1 cellular context compared by ENCODE assay signal in genomic region chr11:73866586-73866996, GRCh38.
TF ChIP-seq lines count a peak whose summit lies in the region.

No MANE protein-coding gene starts in this region.

TF ChIP-seq in GM23338, 12 proteins besides CTCF, POLR2A, EP300 and RAD21 (continued from another document):
- TF ChIP-seq REST (IDR thresholded peaks at IDR 0.05; ENCODE audit: unreplicated experiment) (no peak), ZNF462 (CRISPR knock-in tag; IDR thresholded peaks at IDR 0.05) (no peak), CREB1 (CRISPR knock-in tag; IDR thresholded peaks at IDR 0.05; ENCODE audit: low read depth) (no peak), POLR2AphosphoS5 (IDR thresholded peaks at IDR 0.05; ENCODE audit: low read depth) (no peak), ZNF331 (CRISPR knock-in tag; IDR thresholded peaks at IDR 0.05; ENCODE audit: low read depth) (no peak), EZH2 (IDR thresholded peaks at IDR 0.05; ENCODE audit: low read depth, unreplicated experiment) (no peak), STAT1 (IDR thresholded peaks at IDR 0.05; ENCODE audit: unreplicated experiment) (no peak)
TF ChIP-seq in GM23338: peak in this region for 0.
